In genomic region chr13:90830782-90831181, GRCh38 we compare ENCODE assay signal across 10 cellular contexts.
"Had no signal": no experiment of that assay in that cellular context is flagged by ENCODE, and none has a peak within 500 bp of the region (broad histone marks: within the 10 kb centered on the region; RNA-seq: fewer than 3 reads in every experiment).

No MANE protein-coding gene starts in this region.

- DNase-seq: GOT3, H7, HFFc6, Kasumi-1, KG1 had no signal

- H3K4me1 ChIP-seq: HAP-1 had no signal

- ATAC-seq: HCT116, HepG2 had no signal

- H3K27ac ChIP-seq: HL-60 had no signal

- H3K27ac Mint-ChIP-seq: HFFc6, IgD-negative memory B cell had no signal

- H3K36me3 ChIP-seq: HAP-1 had no signal

- H3K27me3 Mint-ChIP-seq: IgD-negative memory B cell had no signal

- H3K4me3 Mint-ChIP-seq: HFFc6, IgD-negative memory B cell had no signal

- H3K36me3 Mint-ChIP-seq: IgD-negative memory B cell had no signal

- H3K4me3 ChIP-seq: HAP-1 had no signal

- H3K4me1 Mint-ChIP-seq: IgD-negative memory B cell had no signal

- H3K9me3 Mint-ChIP-seq: HFFc6 had no signal

- H3K9me3 ChIP-seq: HAP-1 had no signal
